Comparison of ENCODE assay signal across 19 cellular contexts in the genomic region with DNA sequence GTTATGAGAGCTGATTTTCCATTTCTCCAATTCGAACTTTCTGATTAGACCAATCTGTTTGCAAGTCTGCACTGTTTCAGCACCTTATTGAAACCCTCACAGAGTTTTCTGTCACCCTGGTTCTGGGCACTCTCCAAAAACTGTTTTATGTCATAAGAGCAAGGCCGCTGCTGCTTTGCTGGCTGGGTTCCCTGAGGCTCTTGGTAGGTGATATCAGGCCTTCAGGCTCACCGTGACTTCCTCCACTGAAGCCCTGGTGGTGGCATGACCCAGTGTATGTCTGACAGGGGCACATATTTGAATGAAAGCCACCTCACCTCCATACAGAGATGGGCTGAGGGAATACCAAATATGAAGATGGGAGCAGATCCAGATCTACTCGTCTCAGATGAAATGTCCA. TPM values are rescaled to one million over a fixed set of nuclear protein-coding genes. Genes with fewer than 3 reads are reported as not detected.
DNase-seq lines count a peak whose midpoint lies in the region; ATAC-seq, FAIRE-seq and TF ChIP-seq lines count a peak whose summit lies in the region.
"Had no signal": no experiment of that assay in that cellular context is flagged by ENCODE, and none has a peak within 500 bp of the region (broad histone marks: within the 10 kb centered on the region; RNA-seq: fewer than 3 reads in every experiment).

No MANE protein-coding gene starts in this region.

- H3K4me3 Mint-ChIP-seq in type B pancreatic cell: no peak overlapping the region
- no peak overlapping the region for H3K4me3 Mint-ChIP-seq in activated CD4-positive, alpha-beta memory T cell treated with anti-CD3 and anti-CD28 coated beads, Interleukin-2, amount 10 ng/mL, durations not matched to agents 7 days and 5 days
- H3K4me3 Mint-ChIP-seq: T-cell had no signal

- H3K9me3 ChIP-seq in liver (ENCODE audit: control insufficient read depth in 4 of 4, low read length in 3 of 4): no peaks in the 10 kb centered on the region
- H3K9me3 ChIP-seq in HepG2 (ENCODE audit: low read length): no peaks in the 10 kb centered on the region
- no peaks in the 10 kb centered on the region for H3K9me3 ChIP-seq in esophagus muscularis mucosa
- H3K9me3 ChIP-seq in mesodermal cell (ENCODE audit: control insufficient read depth, low read length): no peaks in the 10 kb centered on the region

- H3K4me3 ChIP-seq in liver (ENCODE audit: low read depth in 1 of 3, low read length in 3 of 3): no peak overlapping the region
- no peak overlapping the region for H3K4me3 ChIP-seq in HepG2 (replicated peaks in 1 of 3; ENCODE audit: insufficient read depth in 1 of 3, low read depth in 2 of 3, low read length in 3 of 3)
- H3K4me3 ChIP-seq in esophagus muscularis mucosa: no peak overlapping the region
- no peak overlapping the region for H3K4me3 ChIP-seq in mesodermal cell (ENCODE audit: extremely low read depth, insufficient read depth, low read length, poor library complexity, severe bottlenecking)

- H3K4me1 Mint-ChIP-seq in type B pancreatic cell (ENCODE audit: unreplicated experiment): peaks cover 33% of the 10 kb centered on the region
- H3K4me1 Mint-ChIP-seq in activated CD4-positive, alpha-beta memory T cell treated with anti-CD3 and anti-CD28 coated beads, Interleukin-2, amount 10 ng/mL, durations not matched to agents 7 days and 5 days: peaks cover 15% of the 10 kb centered on the region

- peaks cover 4% of the 10 kb centered on the region for H3K36me3 Mint-ChIP-seq in type B pancreatic cell
- H3K36me3 Mint-ChIP-seq in activated CD4-positive, alpha-beta memory T cell treated with anti-CD3 and anti-CD28 coated beads, Interleukin-2, amount 10 ng/mL, durations not matched to agents 7 days and 5 days (ENCODE audit: low read depth): peaks cover 2% of the 10 kb centered on the region

- no peaks in the 10 kb centered on the region for H3K27me3 ChIP-seq in liver (ENCODE audit: control insufficient read depth in 4 of 4, insufficient read depth in 4 of 4, low read length in 3 of 4)
- H3K27me3 ChIP-seq in HepG2 (ENCODE audit: control insufficient read depth in 1 of 2, insufficient read depth in 2 of 2, low read length in 2 of 2): no peaks in the 10 kb centered on the region
- H3K27me3 ChIP-seq in esophagus muscularis mucosa: no peaks in the 10 kb centered on the region

- H3K27ac ChIP-seq in liver (ENCODE audit: low read depth in 1 of 2, low read length in 2 of 2) (peak overlapping the region in 1 of 2 donors; percentile 10), HepG2 (ENCODE audit: extremely low read length, insufficient read depth, low read length) (no peak overlapping the region), esophagus muscularis mucosa (replicated peaks in 1 of 4) (peak overlapping the region in 3 of 4 donors; percentile 28 to 44 (median 34)), mesodermal cell (ENCODE audit: low read depth, low read length, severe bottlenecking) (peak overlapping the region; percentile 29)

- no peak for TF ChIP-seq CTCF in liver (IDR thresholded peaks at IDR 0.05; ENCODE audit: low read depth, low read length, missing input control)
- no peak for TF ChIP-seq CTCF in HepG2 (CRISPR knock-in tag; IDR thresholded peaks at IDR 0.05)
- no peak for TF ChIP-seq CTCF in esophagus muscularis mucosa (IDR thresholded peaks at IDR 0.05)
- TF ChIP-seq CTCF in type B pancreatic cell (conservative IDR thresholded peaks at IDR 0.05): no peak

- intact Hi-C loops in HepG2 (cut with micrococcal nuclease; ENCODE audit: unreplicated experiment) (no loop called here), esophagus muscularis mucosa (cut with DNase I) (loop anchor here (10.0 kb wide), 1 partner anchor 96 kb away; no protein-coding TSS in a partner anchor)

- H3K4me2 ChIP-seq in HepG2 (ENCODE audit: low read depth, low read length): no peak overlapping the region

- no peaks in the 10 kb centered on the region for H3K27me3 Mint-ChIP-seq in type B pancreatic cell
- H3K27me3 Mint-ChIP-seq in activated CD4-positive, alpha-beta memory T cell treated with anti-CD3 and anti-CD28 coated beads, Interleukin-2, amount 10 ng/mL, durations not matched to agents 7 days and 5 days: no peaks in the 10 kb centered on the region
- H3K27me3 Mint-ChIP-seq: CD8-positive, alpha-beta memory T cell; T-cell had no signal

- TF ChIP-seq POLR2A in HepG2 (IDR thresholded peaks at IDR 0.05; ENCODE audit: insufficient read depth in 1 of 2, low read depth in 2 of 2, low read length in 2 of 2) (no peak), esophagus muscularis mucosa (IDR thresholded peaks at IDR 0.05; ENCODE audit: low read depth) (no peak)

- CTCF ChIA-PET in HepG2 (lab: Yijun Ruan, JAX; ENCODE audit: low intra/inter-chr PET ratio, low total read pairs): no interaction called here
- CTCF ChIA-PET in activated CD4-positive, alpha-beta memory T cell treated with anti-CD3 and anti-CD28 coated beads, Interleukin-2, amount 10 ng/mL, durations not matched to agents 7 days and 5 days (lab: Charles Lee): no interaction called here

- in situ Hi-C loops in HepG2 (cut with HindIII; ENCODE audit: extremely low pct_ligation_motif_present, low pct_unique_long_range_greater_than_20kb): no loop called here

- peaks cover 9% of the 10 kb centered on the region; the same call in 1 of the 2 replicates for H4K20me1 ChIP-seq in HepG2 (ENCODE audit: insufficient read depth, low read length)

- H3K9ac ChIP-seq in liver (ENCODE audit: low read depth in 1 of 2, low read length in 2 of 2) (peak overlapping the region; percentile 1 to 22), HepG2 (ENCODE audit: insufficient read depth, low read depth, low read length) (no peak overlapping the region)

- TF ChIP-seq RAD21 in liver (IDR thresholded peaks at IDR 0.05) (peak in 1 of 2 donors; percentile 63), HepG2 (CRISPR knock-in tag; IDR thresholded peaks at IDR 0.05) (no peak)

- FAIRE-seq in HepG2 (lab: Jason Lieb, UNC): no peak
- FAIRE-seq: frontal cortex had no signal

- peaks cover 88% of the 10 kb centered on the region for H3K79me2 ChIP-seq in HepG2 (ENCODE audit: insufficient read depth, low read length)

- H3K27ac Mint-ChIP-seq in type B pancreatic cell: peak overlapping the region; percentile 71
- H3K27ac Mint-ChIP-seq in activated CD4-positive, alpha-beta memory T cell treated with anti-CD3 and anti-CD28 coated beads, Interleukin-2, amount 10 ng/mL, durations not matched to agents 7 days and 5 days: no peak overlapping the region
- H3K27ac Mint-ChIP-seq: T-cell had no signal

- no TSS peak for BruUV-seq in HepG2 (replicated peaks; lab: Mats Ljungman, UMichigan)

- DNase-seq in HepG2 (ENCODE audit: low spot score) (no peak), esophagus muscularis mucosa (ENCODE audit: extremely low spot score) (peak; percentile 53), type B pancreatic cell (ENCODE audit: extremely low spot score, unreplicated experiment) (no peak), NCI-H146 (lab: John Stamatoyannopoulos, UW) (no peak), NCI-H345 (lab: John Stamatoyannopoulos, UW) (no peak)
- no peak for DNase-seq in activated CD4-positive, alpha-beta memory T cell treated with anti-CD3 and anti-CD28 coated beads, Interleukin-2, amount 10 ng/mL, durations not matched to agents 7 days and 5 days
- DNase-seq: activated CD4-positive, CD25-positive, alpha-beta regulatory T cell treated with anti-CD3 and anti-CD28 coated beads, Interleukin-2, amount 50 U/mL, for 72 hours; activated CD8-positive, alpha-beta memory T cell treated with anti-CD3 and anti-CD28 coated beads, Interleukin-2, amount 50 U/mL, for 4 hours; activated naive CD4-positive, alpha-beta T cell treated with anti-CD3 and anti-CD28 coated beads, Interleukin-2, amount 50 U/mL, for 16 hours; CD8-positive, alpha-beta memory T cell; central memory CD4-positive, alpha-beta T cell; GF-D8; NCI-H187; NCI-H526 treated with DMSO at 0.1 percent for 48 hours; RPMI8226; T-cell had no signal

- POLR2A ChIA-PET in HepG2 (lab: Yijun Ruan, JAX): no interaction called here
- POLR2A ChIA-PET in activated CD4-positive, alpha-beta memory T cell treated with anti-CD3 and anti-CD28 coated beads, Interleukin-2, amount 10 ng/mL, durations not matched to agents 7 days and 5 days (lab: Charles Lee): no interaction called here

- H3K4me1 ChIP-seq in liver (ENCODE audit: control insufficient read depth in 4 of 4, insufficient read depth in 4 of 4, low read length in 3 of 4) (peaks cover 3 to 15% (median 10%) of the 10 kb centered on the region in 4 donors), HepG2 (ENCODE audit: insufficient read depth, low read length) (peaks cover 29% of the 10 kb centered on the region), esophagus muscularis mucosa (peaks cover 14 to 66% (median 47%) of the 10 kb centered on the region in 4 donors), mesodermal cell (ENCODE audit: control insufficient read depth, insufficient read depth, low read length, poor library complexity, severe bottlenecking) (peaks cover 4% of the 10 kb centered on the region)

- TF ChIP-seq EP300 in HepG2 (IDR thresholded peaks at IDR 0.05; ENCODE audit: low read depth in 2 of 2, low read length in 2 of 2) (no peak), HepG2 (CRISPR knock-in tag; IDR thresholded peaks at IDR 0.05; ENCODE audit: borderline replicate concordance) (no peak), esophagus muscularis mucosa (IDR thresholded peaks at IDR 0.05) (no peak)

- ATAC-seq in HepG2: no peak
- ATAC-seq: T-cell had no signal

- WGBS in liver: 30% methylated on average over 4 of the region's 4 CpGs
- 97% methylated on average over 4 of the region's 4 CpGs for WGBS in HepG2 (ENCODE audit: low lambda C conversion rate)
- WGBS in esophagus muscularis mucosa: 37% methylated on average over 4 of the region's 4 CpGs
- 80% methylated on average over 3 of the region's 4 CpGs; no CpG with 5 or more reads in 1 of the 2 experiments for WGBS in mesodermal cell (ENCODE audit: insufficient coverage in 2 of 2), 2 experiments

- H3K36me3 ChIP-seq in liver (ENCODE audit: control insufficient read depth in 4 of 4, insufficient read depth in 3 of 4, low read depth in 1 of 4, low read length in 3 of 4) (no peaks in the 10 kb centered on the region), HepG2 (replicated peaks in 1 of 2; ENCODE audit: control insufficient read depth in 1 of 2, insufficient read depth in 2 of 2, low read length in 2 of 2) (peaks cover 1 to 7% of the 10 kb centered on the region in 2 experiments), esophagus muscularis mucosa (no peaks in the 10 kb centered on the region), mesodermal cell (ENCODE audit: control insufficient read depth, insufficient read depth, low read length) (peaks cover 26% of the 10 kb centered on the region)

- no peaks in the 10 kb centered on the region for H3K9me3 Mint-ChIP-seq in type B pancreatic cell
- H3K9me3 Mint-ChIP-seq in activated CD4-positive, alpha-beta memory T cell treated with anti-CD3 and anti-CD28 coated beads, Interleukin-2, amount 10 ng/mL, durations not matched to agents 7 days and 5 days: no peaks in the 10 kb centered on the region
- H3K9me3 Mint-ChIP-seq: CD8-positive, alpha-beta memory T cell; T-cell had no signal

- no peak overlapping the region for H2AFZ ChIP-seq in HepG2 (ENCODE audit: low read length)

RNA-seq across cellular contexts. Expression of a gene that starts 8.3 kb away (rescaled TPM):
- 10 to 100 TPM in 1 of 2 donors, 1 to 10 TPM in 1; 7.9 to 14.0 TPM for total RNA-seq in liver
- polyA plus RNA-seq in liver: 1 to 10 TPM; 5.2 to 7.4 TPM
- total RNA-seq in HepG2 (2016; rRNA removed; fragmentation: Illumina TruSeq; extraction: Trizol): 22.7 and 27.5 TPM in 2 replicates
- total RNA-seq in HepG2 (2016; cell fraction: cytosol; rRNA removed; fragmentation: Illumina TruSeq; extraction: Trizol; ENCODE audit: low read depth): 19.8 and 21.2 TPM in 2 replicates
- 21.5 and 25.3 TPM in 2 replicates for total RNA-seq in HepG2 (2016; cell fraction: insoluble cytoplasmic fraction; rRNA removed; fragmentation: Illumina TruSeq; extraction: Trizol)
- total RNA-seq in HepG2 (2016; cell fraction: membrane; rRNA removed; fragmentation: Illumina TruSeq; extraction: Trizol): 14.1 and 14.9 TPM in 2 replicates
- 16.2 and 18.3 TPM in 2 replicates for total RNA-seq in HepG2 (2016; cell fraction: nucleus; rRNA removed; fragmentation: Illumina TruSeq; extraction: Trizol)
- 30.3 and 35.3 TPM in 2 replicates for polyA plus RNA-seq in HepG2 (2011; rRNA removed)
- 18.9 and 20.5 TPM in 2 replicates for polyA plus RNA-seq in HepG2 (2011; cell fraction: cytosol; rRNA removed)
- polyA plus RNA-seq in HepG2 (2011; cell fraction: nucleus; rRNA removed): 24.9 and 25.4 TPM in 2 replicates
- 19.6 and 25.6 TPM in 2 replicates for polyA plus RNA-seq in HepG2 (2012)
- 1.3 and 2.0 TPM in 2 replicates for polyA plus RNA-seq in HepG2 (2016; cell fraction: cytosol; fragmentation: Illumina TruSeq; extraction: Trizol; ENCODE audit: low read depth)
- 22.9 and 25.3 TPM in 2 replicates for polyA plus RNA-seq in HepG2 (2016; cell fraction: insoluble cytoplasmic fraction; fragmentation: Illumina TruSeq; extraction: Trizol; ENCODE audit: low read depth)
- polyA plus RNA-seq in HepG2 (2016; cell fraction: membrane; fragmentation: Illumina TruSeq; extraction: Trizol; ENCODE audit: low read depth): 3.9 and 4.5 TPM in 2 replicates
- 26.8 and 27.2 TPM in 2 replicates for polyA plus RNA-seq in HepG2 (2016; cell fraction: nucleus; fragmentation: Illumina TruSeq; extraction: Trizol; ENCODE audit: insufficient read depth, low read depth)
- 43.3 and 66.9 TPM in 2 replicates for polyA minus RNA-seq in HepG2 (2011; rRNA and poly(A)+ RNA removed; ENCODE audit: low replicate concordance)
- polyA minus RNA-seq in HepG2 (2011; cell fraction: cytosol; rRNA and poly(A)+ RNA removed): 15.5 and 21.7 TPM in 2 replicates
- 19.7 and 26.4 TPM in 2 replicates for polyA minus RNA-seq in HepG2 (2011; cell fraction: nucleus; rRNA and poly(A)+ RNA removed)
- total RNA-seq in esophagus muscularis mucosa: 10 to 100 TPM; 34.3 to 45.4 (median 37.1) TPM
- 19.9 TPM for polyA plus RNA-seq in mesodermal cell (2013, experiment 1 of 2)
- 19.5 TPM for polyA plus RNA-seq in mesodermal cell (2013, experiment 2 of 2)
- total RNA-seq in type B pancreatic cell (ENCODE audit: low replicate concordance): 19.6 and 24.1 TPM in 2 replicates
- 10 to 100 TPM; 22.1 to 24.2 TPM for total RNA-seq in activated CD4-positive, alpha-beta memory T cell treated with anti-CD3 and anti-CD28 coated beads, Interleukin-2, amount 10 ng/mL, durations not matched to agents 7 days and 5 days
